9 cellular contexts compared by ENCODE assay signal in genomic region chr14:104115691-104116543, GRCh38. TPM values are rescaled to one million over a fixed set of nuclear protein-coding genes. Genes with fewer than 3 reads are reported as not detected.
DNase-seq lines count a peak whose midpoint lies in the region; ATAC-seq and TF ChIP-seq lines count a peak whose summit lies in the region.
"Had no signal": no experiment of that assay in that cellular context is flagged by ENCODE, and none has a peak within 500 bp of the region (broad histone marks: within the 10 kb centered on the region; RNA-seq: fewer than 3 reads in every experiment).

No MANE protein-coding gene starts in this region.

- peak; percentile 6 for DNase-seq in activated CD4-positive, alpha-beta T cell treated with anti-CD3 and anti-CD28 coated beads for 36 hours
- no peak for DNase-seq in activated CD4-positive, alpha-beta T cell treated with anti-CD3 and anti-CD28 coated beads, Interleukin-2, amount 50 U/mL, for 4 hours
- DNase-seq in choroid plexus epithelial cell (ENCODE audit: low read depth) (no peak), left lung (peak in 1 of 2 donors; percentile 80), G401 (ENCODE audit: low spot score) (no peak), HUDEP-2 (lab: John Stamatoyannopoulos, UW; ENCODE audit: unreplicated experiment in 76 of 76) (no peak), NCI-H82 (lab: John Stamatoyannopoulos, UW) (no peak)

- ATAC-seq in activated CD4-positive, alpha-beta T cell treated with anti-CD3 and anti-CD28 coated beads for 36 hours = no peak
- ATAC-seq in left lung = peak; percentile 60

- no peak overlapping the region for H3K27ac Mint-ChIP-seq in activated CD4-positive, alpha-beta T cell treated with anti-CD3 and anti-CD28 coated beads for 36 hours

- intact Hi-C loops in activated CD4-positive, alpha-beta T cell treated with anti-CD3 and anti-CD28 coated beads for 36 hours (cut with DNase I, micrococcal nuclease) = no loop called here
- intact Hi-C loops in left lung (cut with DNase I) = no loop called here

- H3K27me3 ChIP-seq in left lung (peaks cover 31 to 99% of the 10 kb centered on the region in 2 donors), stomach smooth muscle (ENCODE audit: control insufficient read depth in 1 of 2, insufficient read depth in 2 of 2, low read length in 2 of 2) (peaks cover 42% of the 10 kb centered on the region in 2 donors)

- H3K27ac ChIP-seq in left lung (peak overlapping the region; percentile 67 to 73), stomach smooth muscle (ENCODE audit: low read length) (no peak overlapping the region)

- H3K9me3 ChIP-seq in left lung (no peaks in the 10 kb centered on the region), stomach smooth muscle (ENCODE audit: control insufficient read depth in 2 of 2, low read length in 2 of 2) (no peaks in the 10 kb centered on the region)

- TF ChIP-seq CTCF in choroid plexus epithelial cell (conservative IDR thresholded peaks at IDR 0.05; ENCODE audit: low read depth, low read length) (no peak), left lung (IDR thresholded peaks at IDR 0.05) (no peak)

- POLR2A ChIA-PET in activated CD4-positive, alpha-beta T cell treated with anti-CD3 and anti-CD28 coated beads for 36 hours (lab: Charles Lee) = no interaction called here

- CTCF ChIA-PET in activated CD4-positive, alpha-beta T cell treated with anti-CD3 and anti-CD28 coated beads for 36 hours (lab: Charles Lee) = no interaction called here

- peaks cover 0 to 17% of the 10 kb centered on the region in 2 donors for H3K4me1 ChIP-seq in left lung
- peaks cover 15% of the 10 kb centered on the region for H3K4me1 ChIP-seq in stomach smooth muscle (ENCODE audit: control insufficient read depth, insufficient read depth, low read length)

- H3K4me3 Mint-ChIP-seq in activated CD4-positive, alpha-beta T cell treated with anti-CD3 and anti-CD28 coated beads for 36 hours = no peak overlapping the region

- no peaks in the 10 kb centered on the region for H3K36me3 ChIP-seq in left lung
- no peaks in the 10 kb centered on the region for H3K36me3 ChIP-seq in stomach smooth muscle (ENCODE audit: control insufficient read depth in 2 of 2, insufficient read depth in 2 of 2, low read length in 2 of 2)

- peaks cover 25% of the 10 kb centered on the region for H3K27me3 Mint-ChIP-seq in activated CD4-positive, alpha-beta T cell treated with anti-CD3 and anti-CD28 coated beads for 36 hours

- no peaks in the 10 kb centered on the region for H3K9me3 Mint-ChIP-seq in activated CD4-positive, alpha-beta T cell treated with anti-CD3 and anti-CD28 coated beads for 36 hours (ENCODE audit: low read depth)

- H3K9ac ChIP-seq in stomach smooth muscle (ENCODE audit: low read length in 2 of 2) = no peak overlapping the region

- no peaks in the 10 kb centered on the region for H3K4me1 Mint-ChIP-seq in activated CD4-positive, alpha-beta T cell treated with anti-CD3 and anti-CD28 coated beads for 36 hours

- H3K36me3 Mint-ChIP-seq in activated CD4-positive, alpha-beta T cell treated with anti-CD3 and anti-CD28 coated beads for 36 hours (ENCODE audit: low read depth) = no peaks in the 10 kb centered on the region

- H3K4me3 ChIP-seq in choroid plexus epithelial cell (ENCODE audit: low read depth, low read length) (peak overlapping the region; percentile 20), left lung (peak overlapping the region; percentile 42), stomach smooth muscle (ENCODE audit: low read length in 2 of 2) (peak overlapping the region; percentile 25 to 58)

- in situ Hi-C loops in G401 (cut with HindIII; ENCODE audit: low sequenced_read_pairs) = no loop called here

RNA-seq across cellular contexts. Expression of gene KIF26A, which starts 22.5 kb away (rescaled TPM):
- under 1 TPM; 0.21 to 0.28 TPM for total RNA-seq in activated CD4-positive, alpha-beta T cell treated with anti-CD3 and anti-CD28 coated beads for 36 hours
- total RNA-seq in left lung = 1 to 10 TPM; 4.5 to 5.4 TPM
- total RNA-seq in G401 (2014; rRNA removed; shearing (Covaris generic)) = 19.8 and 21.2 TPM in 2 replicates

RNA-seq across cellular contexts. Expression of gene ASPG, which starts 30.4 kb away (rescaled TPM):
- not detected for total RNA-seq in activated CD4-positive, alpha-beta T cell treated with anti-CD3 and anti-CD28 coated beads for 36 hours
- total RNA-seq in left lung = 1 to 10 TPM; 1.4 TPM
- not detected in 2 replicates for total RNA-seq in G401 (2014; rRNA removed; shearing (Covaris generic))
- total RNA-seq: T-helper 1 cell treated with Interleukin-12 subunit alpha and Interleukin-12 subunit beta and Interleukin-4 antibody, amounts not matched to agents 30 ng/mL and 1 ng/mL, for 36 hours had no signal

Comparison
In these comparisons a context has a peak if more than half of its experiments do, and no peak if none do; other contexts are left out.
1. RNA of gene KIF26A, which starts 22.5 kb away (total RNA-seq): 19.8 to 21.2 TPM in G401 and 4.5 to 5.4 TPM in left lung; 0.21 to 0.28 TPM in activated CD4-positive, alpha-beta T cell treated with anti-CD3 and anti-CD28 coated beads for 36 hours; every median in the first group is over 4 times any median in the second.
2. Peak in every context shown above with its lines, with median percentiles within 50 percentile points of each other: H3K4me3 ChIP-seq.